ENCODE assay signal across 23 cellular contexts in the genomic region with DNA sequence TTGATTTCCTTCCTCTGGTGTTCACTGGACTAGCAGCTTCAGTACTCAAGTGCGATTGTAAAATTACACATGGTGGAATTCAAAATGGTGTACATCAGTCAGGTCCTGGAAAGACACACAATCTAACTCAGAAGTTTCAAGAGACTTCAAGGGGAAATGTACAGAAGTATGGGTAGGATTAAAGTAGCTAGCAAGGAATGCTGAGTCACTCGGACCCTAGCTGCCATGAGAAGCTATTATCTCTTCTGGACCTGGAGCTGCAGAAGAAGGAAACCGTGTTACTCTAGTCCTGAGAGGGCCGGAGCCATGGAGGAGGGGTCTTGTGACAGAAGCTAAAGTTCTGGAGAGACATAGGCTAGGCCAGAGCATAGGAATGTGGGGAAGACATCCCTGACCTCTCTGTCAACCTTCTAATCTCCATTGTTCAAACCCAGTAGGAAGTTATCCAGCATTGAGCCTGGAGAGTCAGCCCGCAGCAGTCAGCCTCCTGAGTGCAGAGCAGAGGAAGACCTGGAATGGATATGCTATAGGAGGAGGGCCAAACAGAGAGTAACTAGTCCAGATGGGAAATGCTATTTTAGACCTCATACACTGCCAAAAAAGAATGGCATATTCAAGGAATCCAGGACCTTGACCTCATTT.
DNase-seq lines count a peak whose midpoint lies in the region; ATAC-seq and TF ChIP-seq lines count a peak whose summit lies in the region.
"Had no signal": no experiment of that assay in that cellular context is flagged by ENCODE, and none has a peak within 500 bp of the region (broad histone marks: within the 10 kb centered on the region; RNA-seq: fewer than 3 reads in every experiment).

No MANE protein-coding gene starts in this region.

- intact Hi-C loops in MCF 10A (cut with micrococcal nuclease), result no loop called here
- intact Hi-C loops in mammary epithelial cell (cut with micrococcal nuclease), result no loop called here
- intact Hi-C loops in heart left ventricle (cut with DNase I), result loop anchor here in 1 of 10 donors (5.0 kb wide), 1 partner anchor 85 kb away; a partner anchor contains a TSS

- no peak overlapping the region for H2AFZ ChIP-seq in mammary epithelial cell (ENCODE audit: low read depth, low read length)
- H2AFZ ChIP-seq: hepatocyte had no signal

- peak overlapping the region; percentile 49 for H3K27ac Mint-ChIP-seq in MCF 10A (ENCODE audit: low read depth, unreplicated experiment)
- peak overlapping the region; percentile 94 for H3K27ac Mint-ChIP-seq in neural crest cell (ENCODE audit: unreplicated experiment)
- H3K27ac Mint-ChIP-seq: activated naive CD4-positive, alpha-beta T cell treated with anti-CD3 and anti-CD28 coated beads, Interleukin-2, amount 50 U/mL, for 24 hours; activated T-cell treated with anti-CD3 and anti-CD28 coated beads, Interleukin-2, amount 50 U/mL, for 72 hours; memory B cell; naive thymus-derived CD8-positive, alpha-beta T cell had no signal

- no peaks in the 10 kb centered on the region for H3K27me3 Mint-ChIP-seq in MCF 10A (ENCODE audit: insufficient read depth, unreplicated experiment)
- no peaks in the 10 kb centered on the region for H3K27me3 Mint-ChIP-seq in neural crest cell (ENCODE audit: low read depth)
- H3K27me3 Mint-ChIP-seq: activated naive CD4-positive, alpha-beta T cell treated with anti-CD3 and anti-CD28 coated beads, Interleukin-2, amount 50 U/mL, for 24 hours had no signal

- TF ChIP-seq CTCF in MCF 10A (IDR thresholded peaks at IDR 0.05; ENCODE audit: unreplicated experiment) (no peak), mammary epithelial cell (conservative IDR thresholded peaks at IDR 0.05 in 1 of 2, IDR thresholded peaks at IDR 0.05 in 1 of 2; ENCODE audit: extremely low read depth in 1 of 2, insufficient read depth in 1 of 2, low read depth in 1 of 2, low read length in 2 of 2) (no peak), heart left ventricle (IDR thresholded peaks at IDR 0.05) (no peak), neural crest cell (conservative IDR thresholded peaks at IDR 0.05) (no peak)

- DNase-seq in MCF 10A (ENCODE audit: unreplicated experiment) (no peak), mammary epithelial cell (no peak), heart left ventricle (peak in 1 of 5 donors; percentile 22), neural crest cell (ENCODE audit: low read depth, low spot score) (no peak)
- DNase-seq in activated effector memory CD4-positive, alpha-beta T cell treated with anti-CD3 and anti-CD28 coated beads, Interleukin-2, amount 50 U/mL, for 16 hours, result no peak
- no peak for DNase-seq in stimulated activated CD4-positive, alpha-beta T cell treated with anti-CD3 and anti-CD28 coated beads, Interleukin-15, amount 100 ng/mL, for 24 hours
- DNase-seq: activated CD4-positive, alpha-beta T cell treated with anti-CD3 and anti-CD28 coated beads for 4 hours; activated T-cell treated with anti-CD3 and anti-CD28 coated beads, Interleukin-2, amount 50 U/mL, for 72 hours; DMS53; naive thymus-derived CD8-positive, alpha-beta T cell; NCI-H1105 treated with DMSO at 0.1 percent for 48 hours; NCI-H2081; pancreas; stimulated activated CD4-positive, alpha-beta T cell treated with anti-CD3 and anti-CD28 coated beads, Interleukin-4, amount 100 ng/mL, for 4 hours; substantia nigra had no signal

- H3K79me2 ChIP-seq in mammary epithelial cell (ENCODE audit: insufficient read depth, low read length), result no peaks in the 10 kb centered on the region

- H3K4me3 Mint-ChIP-seq in MCF 10A (ENCODE audit: unreplicated experiment), result no peak overlapping the region
- H3K4me3 Mint-ChIP-seq in neural crest cell, result no peak overlapping the region
- H3K4me3 Mint-ChIP-seq: activated naive CD4-positive, alpha-beta T cell treated with anti-CD3 and anti-CD28 coated beads, Interleukin-2, amount 50 U/mL, for 24 hours; activated T-cell treated with anti-CD3 and anti-CD28 coated beads, Interleukin-2, amount 50 U/mL, for 72 hours; memory B cell; naive thymus-derived CD8-positive, alpha-beta T cell had no signal

- in situ Hi-C loops in mammary epithelial cell (cut with MboI; ENCODE audit: low sequenced_read_pairs in 2 of 2), result no loop called here

- no peaks in the 10 kb centered on the region for H3K36me3 ChIP-seq in mammary epithelial cell (ENCODE audit: insufficient read depth, low read length)
- no peaks in the 10 kb centered on the region for H3K36me3 ChIP-seq in heart left ventricle
- H3K36me3 ChIP-seq in subcutaneous abdominal adipose tissue (ENCODE audit: control insufficient read depth in 5 of 5, insufficient read depth in 5 of 5, low read length in 5 of 5), result no peaks in the 10 kb centered on the region
- H3K36me3 ChIP-seq: HAP-1, pancreas had no signal

- dilution Hi-C loops in mammary epithelial cell (cut with HindIII; ENCODE audit: low sequenced_read_pairs), result no loop called here

- H3K36me3 Mint-ChIP-seq in MCF 10A (ENCODE audit: insufficient read depth, unreplicated experiment) (no peaks in the 10 kb centered on the region), neural crest cell (ENCODE audit: low read depth) (no peaks in the 10 kb centered on the region)
- H3K36me3 Mint-ChIP-seq: activated naive CD4-positive, alpha-beta T cell treated with anti-CD3 and anti-CD28 coated beads, Interleukin-2, amount 50 U/mL, for 24 hours; memory B cell; naive thymus-derived CD8-positive, alpha-beta T cell had no signal

- H3K4me1 ChIP-seq in mammary epithelial cell (ENCODE audit: insufficient read depth, low read length) (no peaks in the 10 kb centered on the region), heart left ventricle (peaks cover 0 to 60% (median 30%) of the 10 kb centered on the region in 12 donors), subcutaneous abdominal adipose tissue (ENCODE audit: control insufficient read depth in 5 of 5, insufficient read depth in 5 of 5, low read length in 5 of 5) (peaks cover 0 to 50% (median 29%) of the 10 kb centered on the region in 5 donors)
- H3K4me1 ChIP-seq: HAP-1 had no signal

- CTCF ChIA-PET in MCF 10A (lab: Yijun Ruan, JAX), result interaction anchor here (0.7 to 1.0 kb wide), 2 partner anchors 70 to 85 kb away, joined by 3 to 4 read pairs; no protein-coding TSS in a partner anchor
- CTCF ChIA-PET in mammary epithelial cell (lab: Charles Lee; ENCODE audit: low non-redundant PET), result no interaction called here

- no peak for TF ChIP-seq POLR2A in heart left ventricle (IDR thresholded peaks at IDR 0.05)

- no peaks in the 10 kb centered on the region for H4K20me1 ChIP-seq in mammary epithelial cell (ENCODE audit: insufficient read depth, low read length)

- H3K9me3 ChIP-seq in mammary epithelial cell (replicated peaks; ENCODE audit: insufficient read depth, low read length), result no peaks in the 10 kb centered on the region
- H3K9me3 ChIP-seq in heart left ventricle, result no peaks in the 10 kb centered on the region
- H3K9me3 ChIP-seq in subcutaneous abdominal adipose tissue (ENCODE audit: control insufficient read depth in 5 of 5, low read length in 5 of 5), result no peaks in the 10 kb centered on the region
- H3K9me3 ChIP-seq: HAP-1, pancreas had no signal

- H3K4me2 ChIP-seq in mammary epithelial cell (ENCODE audit: insufficient read depth, low read depth, low read length), result no peak overlapping the region
- H3K4me2 ChIP-seq: hepatocyte, smooth muscle cell had no signal

- 94% methylated on average over 5 of the region's 5 CpGs for WGBS in mammary epithelial cell (ENCODE audit: low coverage, missing lambda C conversion rate)
- 43 to 61% (median 50%) methylated on average over 5 of the region's 5 CpGs for WGBS in heart left ventricle, 4 donors

- H3K4me3 ChIP-seq in mammary epithelial cell (replicated peaks in 1 of 3; ENCODE audit: insufficient read depth in 1 of 3, low read depth in 2 of 3, low read length in 3 of 3) (no peak overlapping the region), heart left ventricle (no peak overlapping the region), subcutaneous abdominal adipose tissue (ENCODE audit: low read depth in 1 of 5, low read length in 5 of 5) (no peak overlapping the region)
- H3K4me3 ChIP-seq: HAP-1, hepatocyte, pancreas, smooth muscle cell had no signal

- BruUV-seq in MCF 10A (replicated peaks; lab: Mats Ljungman, UMichigan) (no TSS peak), mammary epithelial cell (replicated peaks; lab: Mats Ljungman, UMichigan) (no TSS peak)

- POLR2A ChIA-PET in MCF 10A (lab: Yijun Ruan, JAX), result no interaction called here

- H3K27me3 ChIP-seq in mammary epithelial cell (ENCODE audit: insufficient read depth, low read length) (no peaks in the 10 kb centered on the region), heart left ventricle (no peaks in the 10 kb centered on the region), subcutaneous abdominal adipose tissue (ENCODE audit: control insufficient read depth in 5 of 5, insufficient read depth in 4 of 5, low read length in 5 of 5) (no peaks in the 10 kb centered on the region)
- H3K27me3 ChIP-seq: hepatocyte, pancreas had no signal

- H3K9me3 Mint-ChIP-seq in MCF 10A (ENCODE audit: unreplicated experiment) (no peaks in the 10 kb centered on the region), neural crest cell (no peaks in the 10 kb centered on the region)
- H3K9me3 Mint-ChIP-seq: activated naive CD4-positive, alpha-beta T cell treated with anti-CD3 and anti-CD28 coated beads, Interleukin-2, amount 50 U/mL, for 24 hours; activated T-cell treated with anti-CD3 and anti-CD28 coated beads, Interleukin-2, amount 50 U/mL, for 72 hours; memory B cell; naive thymus-derived CD8-positive, alpha-beta T cell had no signal

- ATAC-seq in heart left ventricle (peak; percentile 43 to 76 (median 54)), GM19035 (IDR thresholded peaks at IDR 0.05; ENCODE audit: unreplicated experiment) (no peak)
- ATAC-seq: activated T-cell treated with anti-CD3 and anti-CD28 coated beads, Interleukin-2, amount 50 U/mL, for 72 hours; naive thymus-derived CD8-positive, alpha-beta T cell had no signal

- H3K9ac ChIP-seq in mammary epithelial cell (ENCODE audit: insufficient read depth, low read length) (no peak overlapping the region), subcutaneous abdominal adipose tissue (ENCODE audit: low read length in 5 of 5) (no peak overlapping the region)

- no peak overlapping the region for H3K27ac ChIP-seq in mammary epithelial cell (ENCODE audit: insufficient read depth, low read depth, low read length)
- H3K27ac ChIP-seq in heart left ventricle, result peak overlapping the region in 2 of 12 donors; percentile 27 to 37
- H3K27ac ChIP-seq in subcutaneous abdominal adipose tissue (ENCODE audit: low read depth, low read length), result peak overlapping the region; percentile 68
- H3K27ac ChIP-seq: 22Rv1, hepatocyte, pancreas had no signal

- peaks cover 19% of the 10 kb centered on the region for H3K4me1 Mint-ChIP-seq in MCF 10A (ENCODE audit: insufficient read depth, unreplicated experiment)
- H3K4me1 Mint-ChIP-seq in neural crest cell, result peaks cover 4% of the 10 kb centered on the region
- H3K4me1 Mint-ChIP-seq: activated naive CD4-positive, alpha-beta T cell treated with anti-CD3 and anti-CD28 coated beads, Interleukin-2, amount 50 U/mL, for 24 hours; memory B cell; naive thymus-derived CD8-positive, alpha-beta T cell had no signal
